25 cellular contexts compared by ENCODE assay signal in the genomic region with DNA sequence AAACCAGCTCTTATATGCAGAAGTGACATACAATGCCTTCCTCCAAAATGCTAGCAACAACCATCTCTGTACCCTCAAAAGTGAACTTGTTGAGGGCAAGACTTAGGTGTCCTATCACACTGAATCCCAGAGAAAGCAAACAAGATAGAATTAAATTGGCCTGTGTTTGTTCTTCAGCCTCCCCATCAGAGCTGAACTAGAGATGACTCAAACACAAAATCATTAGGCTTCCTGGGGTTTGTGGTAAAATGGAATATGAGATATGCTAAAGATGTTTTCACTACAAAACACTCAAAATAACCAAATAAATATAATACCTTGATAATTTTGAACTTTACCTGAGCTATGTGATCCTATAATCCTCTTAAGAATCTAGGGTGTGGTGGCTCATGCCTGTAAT. TPM values are rescaled to one million over a fixed set of nuclear protein-coding genes. Genes with fewer than 3 reads are reported as not detected.
DNase-seq lines count a peak whose midpoint lies in the region; ATAC-seq and TF ChIP-seq lines count a peak whose summit lies in the region.
"Had no signal": no experiment of that assay in that cellular context is flagged by ENCODE, and none has a peak within 500 bp of the region (broad histone marks: within the 10 kb centered on the region; RNA-seq: fewer than 3 reads in every experiment).

No MANE protein-coding gene starts in this region.

- H3K36me3 ChIP-seq in effector memory CD4-positive, alpha-beta T cell (ENCODE audit: control insufficient read depth, insufficient read depth, low read length) = no peaks in the 10 kb centered on the region

- H3K4me1 Mint-ChIP-seq in HFFc6 (ENCODE audit: low read depth) = peaks cover 44% of the 10 kb centered on the region
- H3K4me1 Mint-ChIP-seq: CD14-positive monocyte, H9 had no signal

- no peak overlapping the region for H3K4me3 Mint-ChIP-seq in HFFc6
- H3K4me3 Mint-ChIP-seq: B cell, CD14-positive monocyte, H9 had no signal

- H3K36me3 Mint-ChIP-seq in HFFc6 (ENCODE audit: low read depth) = peaks cover 4% of the 10 kb centered on the region; the same call in 1 of the 2 replicates
- H3K36me3 Mint-ChIP-seq: CD14-positive monocyte had no signal

- H3K4me3 ChIP-seq in AG10803 (ENCODE audit: low read length) (no peak overlapping the region), foreskin fibroblast (ENCODE audit: low read depth in 1 of 2, low read length in 2 of 2) (no peak overlapping the region)
- no peak overlapping the region for H3K4me3 ChIP-seq in effector memory CD4-positive, alpha-beta T cell (ENCODE audit: insufficient read depth, low read depth, low read length, poor library complexity, severe bottlenecking)
- H3K4me3 ChIP-seq: PC-9, SK-N-MC had no signal

- DNase-seq in AG10803 (ENCODE audit: low read depth) = peak; percentile 27
- peak; percentile 45 for DNase-seq in HFFc6
- peak; percentile 25 for DNase-seq in astrocyte of the hippocampus (ENCODE audit: low read depth, low spot score)
- DNase-seq in foreskin fibroblast = peak; percentile 22 to 61
- no peak for DNase-seq in effector memory CD4-positive, alpha-beta T cell
- DNase-seq in NCI-H446 treated with DMSO at 0.1 percent for 48 hours (lab: John Stamatoyannopoulos, UW) = no peak
- DNase-seq: 8988T, GF-D8, H9, NCI-H1417, NCI-H1694 treated with DMSO at 0.1 percent for 48 hours, NCI-H2081 treated with DMSO at 0.1 percent for 48 hours, NCI-H510A, NCI-H748 treated with DMSO at 0.1 percent for 48 hours, PC-9, RPMI8226, SHP77 treated with DMSO at 0.1 percent for 48 hours, SW 1271 had no signal

- ATAC-seq in GM19467 (IDR thresholded peaks at IDR 0.05; ENCODE audit: unreplicated experiment) (no peak), GM21529 (IDR thresholded peaks at IDR 0.05; ENCODE audit: unreplicated experiment) (no peak)

- no peaks in the 10 kb centered on the region for H3K27me3 Mint-ChIP-seq in HFFc6 (ENCODE audit: insufficient read depth)
- H3K27me3 Mint-ChIP-seq: B cell had no signal

- H3K4me1 ChIP-seq in effector memory CD4-positive, alpha-beta T cell (ENCODE audit: control insufficient read depth, insufficient read depth, low read length, poor library complexity, severe bottlenecking) = no peaks in the 10 kb centered on the region

- no peaks in the 10 kb centered on the region; the same call in 1 of the 2 replicates for H3K9me3 Mint-ChIP-seq in HFFc6

- H3K27ac ChIP-seq in effector memory CD4-positive, alpha-beta T cell (ENCODE audit: insufficient read depth, low read length, poor library complexity, severe bottlenecking) = no peak overlapping the region
- H3K27ac ChIP-seq: PC-9, SK-N-MC had no signal

- H3K27me3 ChIP-seq in effector memory CD4-positive, alpha-beta T cell (replicated peaks; ENCODE audit: control insufficient read depth, insufficient read depth, low read length, poor library complexity, severe bottlenecking) = no peaks in the 10 kb centered on the region

- H3K9me3 ChIP-seq in effector memory CD4-positive, alpha-beta T cell (ENCODE audit: control insufficient read depth, low read length) = no peaks in the 10 kb centered on the region

- no peak for TF ChIP-seq CTCF in AG10803 (conservative IDR thresholded peaks at IDR 0.05; ENCODE audit: low read length)
- TF ChIP-seq CTCF in HFFc6 (IDR thresholded peaks at IDR 0.05) = no peak
- TF ChIP-seq CTCF in foreskin fibroblast (IDR thresholded peaks at IDR 0.05; ENCODE audit: low read depth, low read length) = no peak

- H3K27ac Mint-ChIP-seq in HFFc6 = no peak overlapping the region
- H3K27ac Mint-ChIP-seq: B cell, CD14-positive monocyte, H9 had no signal

RNA-seq across cellular contexts. Expression of gene ZNF214, which starts 31.6 kb away (rescaled TPM):
- total RNA-seq in HFFc6 (2021; fragmentation: NEBNext Ultra II Directional; extraction: Animal tissue kit (Norgen Biotek cat#: 25700)) = 1 to 10 TPM in 5 of 6 experiments, under 1 TPM in 1; 0.85 to 2.0 (median 1.7) TPM
- total RNA-seq: B cell had no signal

RNA-seq across cellular contexts. Expression of gene NLRP14, which starts 31.8 kb away (rescaled TPM):
- total RNA-seq in HFFc6 (2021; fragmentation: NEBNext Ultra II Directional; extraction: Animal tissue kit (Norgen Biotek cat#: 25700)) = under 1 TPM in 1 of 6 experiments, not detected in 5; 0.06 TPM
- total RNA-seq: HT1080, MCF 10A, PC-9 had no signal

Comparison
In these comparisons a context has a peak if more than half of its experiments do, and no peak if none do; other contexts are left out.
1. DNase-seq: peak in AG10803 (single experiment), HFFc6 (single experiment), astrocyte of the hippocampus (single experiment) and foreskin fibroblast (2 of 2); none in effector memory CD4-positive, alpha-beta T cell (0 of 3) and NCI-H446 treated with DMSO at 0.1 percent for 48 hours (single experiment).